ENCODE assay signal across 8 cellular contexts in the genomic region with DNA sequence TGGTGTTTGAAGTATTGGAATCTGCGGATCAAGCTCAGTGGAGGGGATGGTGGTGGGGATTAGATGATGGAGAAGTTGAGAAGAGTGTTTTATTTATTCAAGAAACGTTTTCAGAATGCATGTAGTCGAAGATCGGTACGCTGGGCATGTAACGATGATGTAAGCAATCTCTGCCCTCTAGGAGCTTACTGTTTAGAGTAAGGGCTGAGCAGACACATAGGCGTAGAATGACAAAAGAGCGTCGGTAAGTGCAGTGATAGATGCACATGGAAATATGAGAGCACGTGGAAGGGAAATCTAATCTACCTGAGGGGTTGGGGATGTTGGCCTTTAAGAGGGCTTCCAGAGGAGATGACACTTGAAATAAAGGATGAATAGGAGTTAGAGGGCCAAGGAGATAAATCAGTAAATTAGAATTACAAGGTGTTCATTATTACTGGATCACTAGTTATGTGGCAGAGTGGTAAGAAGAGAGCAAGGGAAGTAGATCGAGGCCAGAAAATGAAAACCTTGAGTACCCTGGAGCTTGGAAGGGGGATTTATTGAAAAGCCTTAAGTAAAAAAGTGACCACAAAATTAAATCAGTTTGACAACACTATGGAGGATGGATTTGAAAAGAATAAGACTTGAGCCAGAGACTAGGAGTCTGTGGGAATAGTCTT. TPM values are rescaled to one million over a fixed set of nuclear protein-coding genes. Genes with fewer than 3 reads are reported as not detected.
DNase-seq lines count a peak whose midpoint lies in the region; ATAC-seq and TF ChIP-seq lines count a peak whose summit lies in the region.

No MANE protein-coding gene starts in this region.

- no peaks in the 10 kb centered on the region for H3K27me3 Mint-ChIP-seq in T-helper 17 cell

- DNase-seq in COLO668 (lab: John Stamatoyannopoulos, UW; ENCODE audit: unreplicated experiment) (peak; percentile 38), T-helper 17 cell (no peak), heart left ventricle (no peak), mesenteric fat pad (ENCODE audit: low spot score) (no peak), GM20000 (ENCODE audit: low spot score) (no peak)

- no peaks in the 10 kb centered on the region for H3K36me3 Mint-ChIP-seq in T-helper 17 cell (ENCODE audit: low read depth)

- no peak overlapping the region for H3K4me3 Mint-ChIP-seq in T-helper 17 cell

- H3K9me3 ChIP-seq in T-helper 17 cell (ENCODE audit: control insufficient read depth, low read length, poor library complexity, severe bottlenecking) (no peaks in the 10 kb centered on the region), heart left ventricle (no peaks in the 10 kb centered on the region)

- H3K4me1 Mint-ChIP-seq in T-helper 17 cell = peaks cover 17% of the 10 kb centered on the region

- H3K27ac ChIP-seq in heart left ventricle = peak overlapping the region in 10 of 12 donors; percentile 58 to 86 (median 75)
- H3K27ac ChIP-seq in skin epidermis = peak overlapping the region in 18 of 21 experiments; percentile 56 to 89 (median 73)

- peaks cover 0 to 2% (median 0%) of the 10 kb centered on the region in 9 donors for H3K36me3 ChIP-seq in heart left ventricle

- H3K4me1 ChIP-seq in heart left ventricle = peaks cover 0 to 21% (median 9%) of the 10 kb centered on the region in 12 donors

- WGBS in heart left ventricle, 4 donors = 21 to 27% (median 24%) methylated on average over 11 of the region's 11 CpGs

- H3K4me3 ChIP-seq in heart left ventricle = peak overlapping the region; percentile 63 to 91 (median 80)
- peak overlapping the region; percentile 70 to 90 (median 85) for H3K4me3 ChIP-seq in skin epidermis

- peak; percentile 35 for ATAC-seq in GM21367 (IDR thresholded peaks at IDR 0.05; ENCODE audit: unreplicated experiment)
- peak; percentile 14 for ATAC-seq in HG03558 (IDR thresholded peaks at IDR 0.05; ENCODE audit: extremely low read depth, unreplicated experiment)
- ATAC-seq in T-helper 17 cell = peak; percentile 41
- ATAC-seq in heart left ventricle = peak in 2 of 4 donors; percentile 6 to 11

- TF ChIP-seq POLR2A in heart left ventricle (IDR thresholded peaks at IDR 0.05) = no peak

- H3K27ac Mint-ChIP-seq in T-helper 17 cell = no peak overlapping the region

- H3K27me3 ChIP-seq in heart left ventricle = no peaks in the 10 kb centered on the region

- no peak for TF ChIP-seq CTCF in heart left ventricle (IDR thresholded peaks at IDR 0.05)
- no peak for TF ChIP-seq CTCF in GM20000 (IDR thresholded peaks at IDR 0.05; ENCODE audit: extremely low read depth, missing control alignments)

- intact Hi-C loops in heart left ventricle (cut with DNase I) = loop anchor here in 2 of 10 donors (10.0 kb wide), 2 partner anchors 672 to 682 kb away; a partner anchor contains a TSS

RNA-seq across cellular contexts. Expression of a gene that starts 0.7 kb away (rescaled TPM):
- total RNA-seq in T-helper 17 cell (10 to 100 TPM; 17.8 to 20.1 TPM), heart left ventricle (10 to 100 TPM in 7 of 9 donors, 1 to 10 TPM in 2; 9.0 to 15.6 (median 11.8) TPM), mesenteric fat pad (15.5 TPM)
- 1 to 10 TPM; 8.0 to 8.8 TPM for polyA plus RNA-seq in heart left ventricle

RNA-seq across cellular contexts. Expression of a gene that starts 30.5 kb away (rescaled TPM):
- total RNA-seq in T-helper 17 cell = 10 to 100 TPM in 1 of 2 donors, 1 to 10 TPM in 1; 7.6 to 10.6 TPM
- total RNA-seq in heart left ventricle = 10 to 100 TPM; 26.3 to 40.0 (median 33.8) TPM
- 10 to 100 TPM in 1 of 2 donors, 1 to 10 TPM in 1; 8.1 to 23.9 TPM for polyA plus RNA-seq in heart left ventricle
- 20.5 TPM for total RNA-seq in mesenteric fat pad
